Comparison of ENCODE assay signal across 33 cellular contexts in the genomic region with DNA sequence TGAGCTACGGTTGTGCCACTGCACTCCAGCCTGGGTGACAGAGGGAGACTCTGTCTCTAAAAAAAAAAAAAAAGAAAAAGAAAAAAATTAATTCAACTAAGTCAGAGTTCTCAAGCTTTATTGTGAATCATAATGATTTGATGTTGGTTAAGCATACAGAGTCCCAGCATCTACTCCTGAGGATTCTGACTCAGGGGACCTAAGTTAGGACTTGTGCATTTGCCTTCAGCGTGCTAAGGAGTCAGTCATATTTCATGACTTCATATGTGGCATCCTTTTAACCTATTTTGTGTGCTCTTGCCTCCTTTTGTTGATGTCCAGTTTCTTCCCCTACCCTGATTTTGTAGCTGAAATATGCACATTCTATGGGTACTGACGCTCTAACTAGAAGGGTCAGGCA. TPM values are rescaled to one million over a fixed set of nuclear protein-coding genes. Genes with fewer than 3 reads are reported as not detected.
"Had no signal": no experiment of that assay in that cellular context is flagged by ENCODE, and none has a peak within 500 bp of the region (broad histone marks: within the 10 kb centered on the region; RNA-seq: fewer than 3 reads in every experiment).

No MANE protein-coding gene starts in this region.

- H3K4me1 ChIP-seq: adrenal gland, body of pancreas, breast epithelium had no signal

- ATAC-seq: activated CD8-positive, alpha-beta memory T cell treated with anti-CD3 and anti-CD28 coated beads, Interleukin-2, amount 10 ng/mL, durations not matched to agents 7 days and 5 days; activated naive CD4-positive, alpha-beta T cell treated with anti-CD3 and anti-CD28 coated beads, Interleukin-2, amount 50 U/mL, for 72 hours; body of pancreas had no signal

- H3K27ac ChIP-seq: adrenal gland, body of pancreas, breast epithelium, PC-9, WERI-Rb-1 had no signal

- H3K4me3 ChIP-seq: adrenal gland, body of pancreas, breast epithelium, K562, PC-9 had no signal

- H3K9me3 ChIP-seq: adrenal gland, body of pancreas, breast epithelium had no signal

- H3K36me3 ChIP-seq: adrenal gland, breast epithelium, WERI-Rb-1 had no signal

- H3K27me3 ChIP-seq: adrenal gland, body of pancreas, breast epithelium had no signal

- DNase-seq: activated CD4-positive, alpha-beta memory T cell treated with anti-CD3 and anti-CD28 coated beads, Interleukin-2, amount 10 ng/mL, durations not matched to agents 7 days and 5 days; activated CD4-positive, alpha-beta T cell treated with anti-CD3 and anti-CD28 coated beads for 1 hour; activated CD4-positive, alpha-beta T cell treated with anti-CD3 and anti-CD28 coated beads for 48 hours; activated CD4-positive, CD25-positive, alpha-beta regulatory T cell; activated CD8-positive, alpha-beta memory T cell treated with anti-CD3 and anti-CD28 coated beads for 24 hours; activated CD8-positive, alpha-beta memory T cell treated with anti-CD3 and anti-CD28 coated beads, Interleukin-2, amount 10 ng/mL, durations not matched to agents 7 days and 5 days; activated CD8-positive, alpha-beta memory T cell treated with anti-CD3 and anti-CD28 coated beads, Interleukin-2, amount 50 U/mL, for 48 hours; activated effector memory CD4-positive, alpha-beta T cell treated with Interleukin-2 at 50 U/mL for 16 hours; activated naive CD4-positive, alpha-beta T cell; activated T-cell treated with anti-CD3 and anti-CD28 coated beads, Interleukin-2, amount 50 U/mL, for 48 hours; body of pancreas; caudate nucleus; cerebellar nuclear complex; NCI-H1436 treated with DMSO at 0.1 percent for 48 hours; NCI-H1694 treated with DMSO at 0.1 percent for 48 hours; NCI-H2029 treated with DMSO at 0.1 percent for 48 hours; NCI-H2107; NCI-H2171; NCI-H510A; NCI-H526; NCI-H748 treated with DMSO at 0.1 percent for 48 hours; NK-92 treated with Interleukin-12 subunit alpha and Interleukin-12 subunit beta, amount 100 ng/mL, for 24 hours; PC-9; Right ventricle myocardium superior; SW 1271; T-helper 1 cell; T-helper 2 cell; T-helper 9 cell; WERI-Rb-1 had no signal

RNA-seq across cellular contexts. Expression of gene MYOZ3, which starts 2.9 kb away (rescaled TPM):
- total RNA-seq: activated CD8-positive, alpha-beta memory T cell treated with anti-CD3 and anti-CD28 coated beads, Interleukin-2, amount 10 ng/mL, durations not matched to agents 7 days and 5 days; K562; PC-9 had no signal
- polyA plus RNA-seq: K562 had no signal
